In genomic region chr20:38143646-38144554, GRCh38 we compare ENCODE assay signal across 8 cellular contexts. TPM values are rescaled to one million over a fixed set of nuclear protein-coding genes. Genes with fewer than 3 reads are reported as not detected.
DNase-seq lines count a peak whose midpoint lies in the region; ATAC-seq and TF ChIP-seq lines count a peak whose summit lies in the region.

No MANE protein-coding gene starts in this region.

- no peaks in the 10 kb centered on the region for H3K9me3 Mint-ChIP-seq in activated T-helper 1 cell treated with anti-CD3 and anti-CD28 coated beads, Interleukin-12 subunit alpha, Interleukin-12 subunit beta, Interleukin-2, Interleukin-4 antibody, amounts not matched to agents 30 ng/mL and 10 ng/mL and 1 ng/mL, durations not matched to agents 14 hours and 24 hours and 36 hours
- H3K9me3 Mint-ChIP-seq in naive thymus-derived CD8-positive, alpha-beta T cell = no peaks in the 10 kb centered on the region

- no peak for TF ChIP-seq CTCF in thoracic aorta (IDR thresholded peaks at IDR 0.05)

- H3K4me1 Mint-ChIP-seq in activated T-helper 1 cell treated with anti-CD3 and anti-CD28 coated beads, Interleukin-12 subunit alpha, Interleukin-12 subunit beta, Interleukin-2, Interleukin-4 antibody, amounts not matched to agents 30 ng/mL and 10 ng/mL and 1 ng/mL, durations not matched to agents 14 hours and 24 hours and 36 hours (ENCODE audit: low read depth) = peaks cover 7% of the 10 kb centered on the region
- H3K4me1 Mint-ChIP-seq in naive thymus-derived CD8-positive, alpha-beta T cell = peaks cover 0 to 6% (median 0%) of the 10 kb centered on the region in 4 donors

- no peaks in the 10 kb centered on the region for H3K9me3 ChIP-seq in thoracic aorta

- POLR2A ChIA-PET in naive thymus-derived CD8-positive, alpha-beta T cell (lab: Charles Lee) = no interaction called here

- DNase-seq in HT-29 (ENCODE audit: low spot score) = peak; percentile 91
- DNase-seq in activated T-helper 1 cell treated with anti-CD3 and anti-CD28 coated beads, Interleukin-12 subunit alpha, Interleukin-12 subunit beta, Interleukin-2, Interleukin-4 antibody, amounts not matched to agents 30 ng/mL and 10 ng/mL and 1 ng/mL, durations not matched to agents 14 hours and 24 hours and 36 hours (ENCODE audit: low spot score) = no peak
- DNase-seq in iris pigment epithelial cell (ENCODE audit: low read depth) = peak; percentile 91
- DNase-seq in thoracic aorta (ENCODE audit: low spot score) = peak; percentile 78
- DNase-seq in activated gamma-delta T cell treated with Interleukin-2 at 50 U/mL for 16 hours = no peak
- no peak for DNase-seq in naive thymus-derived CD8-positive, alpha-beta T cell

- H3K4me3 Mint-ChIP-seq in activated T-helper 1 cell treated with anti-CD3 and anti-CD28 coated beads, Interleukin-12 subunit alpha, Interleukin-12 subunit beta, Interleukin-2, Interleukin-4 antibody, amounts not matched to agents 30 ng/mL and 10 ng/mL and 1 ng/mL, durations not matched to agents 14 hours and 24 hours and 36 hours = no peak overlapping the region
- H3K4me3 Mint-ChIP-seq in naive thymus-derived CD8-positive, alpha-beta T cell = no peak overlapping the region

- ATAC-seq in thoracic aorta (ENCODE audit: insufficient number of reproducible peaks, low FRiP score, low read depth) (peak; percentile 83), HG03159 (IDR thresholded peaks at IDR 0.05; ENCODE audit: unreplicated experiment) (no peak), HG02623 (IDR thresholded peaks at IDR 0.05; ENCODE audit: unreplicated experiment) (no peak)
- ATAC-seq in naive thymus-derived CD8-positive, alpha-beta T cell = no peak

- H3K27me3 ChIP-seq in thoracic aorta (replicated peaks; ENCODE audit: insufficient read depth) = no peaks in the 10 kb centered on the region

- peaks cover 56% of the 10 kb centered on the region for H3K36me3 ChIP-seq in thoracic aorta

- H3K36me3 Mint-ChIP-seq in activated T-helper 1 cell treated with anti-CD3 and anti-CD28 coated beads, Interleukin-12 subunit alpha, Interleukin-12 subunit beta, Interleukin-2, Interleukin-4 antibody, amounts not matched to agents 30 ng/mL and 10 ng/mL and 1 ng/mL, durations not matched to agents 14 hours and 24 hours and 36 hours (ENCODE audit: low read depth) = no peaks in the 10 kb centered on the region
- H3K36me3 Mint-ChIP-seq in naive thymus-derived CD8-positive, alpha-beta T cell = no peaks in the 10 kb centered on the region

- H3K27ac ChIP-seq in thoracic aorta = peak overlapping the region; percentile 86 to 92

- no peaks in the 10 kb centered on the region for H3K27me3 Mint-ChIP-seq in activated T-helper 1 cell treated with anti-CD3 and anti-CD28 coated beads, Interleukin-12 subunit alpha, Interleukin-12 subunit beta, Interleukin-2, Interleukin-4 antibody, amounts not matched to agents 30 ng/mL and 10 ng/mL and 1 ng/mL, durations not matched to agents 14 hours and 24 hours and 36 hours (ENCODE audit: insufficient read depth)
- peaks cover 5 to 26% (median 10%) of the 10 kb centered on the region in 5 donors for H3K27me3 Mint-ChIP-seq in naive thymus-derived CD8-positive, alpha-beta T cell

- peaks cover 21 to 45% of the 10 kb centered on the region in 2 donors for H3K4me1 ChIP-seq in thoracic aorta (ENCODE audit: control insufficient read depth in 1 of 2, low read depth in 2 of 2)

- peak overlapping the region; percentile 6 for H3K27ac Mint-ChIP-seq in activated T-helper 1 cell treated with anti-CD3 and anti-CD28 coated beads, Interleukin-12 subunit alpha, Interleukin-12 subunit beta, Interleukin-2, Interleukin-4 antibody, amounts not matched to agents 30 ng/mL and 10 ng/mL and 1 ng/mL, durations not matched to agents 14 hours and 24 hours and 36 hours
- H3K27ac Mint-ChIP-seq in naive thymus-derived CD8-positive, alpha-beta T cell = no peak overlapping the region

- intact Hi-C loops in activated T-helper 1 cell treated with anti-CD3 and anti-CD28 coated beads, Interleukin-12 subunit alpha, Interleukin-12 subunit beta, Interleukin-2, Interleukin-4 antibody, amounts not matched to agents 30 ng/mL and 10 ng/mL and 1 ng/mL, durations not matched to agents 14 hours and 24 hours and 36 hours (cut with micrococcal nuclease) = no loop called here

- H3K4me3 ChIP-seq in thoracic aorta = no peak overlapping the region

RNA-seq across cellular contexts. Expression of gene TGM2, which starts 21.2 kb away (rescaled TPM):
- total RNA-seq in HT-29 (2014; rRNA removed; shearing (Covaris generic)) = 253 and 254 TPM in 2 replicates
- total RNA-seq in activated T-helper 1 cell treated with anti-CD3 and anti-CD28 coated beads, Interleukin-12 subunit alpha, Interleukin-12 subunit beta, Interleukin-2, Interleukin-4 antibody, amounts not matched to agents 30 ng/mL and 10 ng/mL and 1 ng/mL, durations not matched to agents 14 hours and 24 hours and 36 hours = not detected in 2 replicates
- total RNA-seq in thoracic aorta = 100 to 1,000 TPM; 371 to 755 TPM
- total RNA-seq in naive thymus-derived CD8-positive, alpha-beta T cell = not detected
- not detected for polyA plus RNA-seq in naive thymus-derived CD8-positive, alpha-beta T cell

Comparison
In these comparisons a context has a peak if more than half of its experiments do, and no peak if none do; other contexts are left out.
1. DNase-seq: peak in HT-29 (single experiment), iris pigment epithelial cell (single experiment) and thoracic aorta (single experiment); none in activated T-helper 1 cell treated with anti-CD3 and anti-CD28 coated beads, Interleukin-12 subunit alpha, Interleukin-12 subunit beta, Interleukin-2, Interleukin-4 antibody, amounts not matched to agents 30 ng/mL and 10 ng/mL and 1 ng/mL, durations not matched to agents 14 hours and 24 hours and 36 hours (single experiment), activated gamma-delta T cell treated with Interleukin-2 at 50 U/mL for 16 hours (single experiment) and naive thymus-derived CD8-positive, alpha-beta T cell (0 of 10).
2. RNA of gene TGM2, which starts 21.2 kb away (total RNA-seq): 371 to 755 TPM in thoracic aorta and 253 to 254 TPM in HT-29; not detected in activated T-helper 1 cell treated with anti-CD3 and anti-CD28 coated beads, Interleukin-12 subunit alpha, Interleukin-12 subunit beta, Interleukin-2, Interleukin-4 antibody, amounts not matched to agents 30 ng/mL and 10 ng/mL and 1 ng/mL, durations not matched to agents 14 hours and 24 hours and 36 hours and not detected in naive thymus-derived CD8-positive, alpha-beta T cell; every median in the first group is over 100 times any median in the second.